9 cellular contexts compared by ENCODE assay signal in the genomic region with DNA sequence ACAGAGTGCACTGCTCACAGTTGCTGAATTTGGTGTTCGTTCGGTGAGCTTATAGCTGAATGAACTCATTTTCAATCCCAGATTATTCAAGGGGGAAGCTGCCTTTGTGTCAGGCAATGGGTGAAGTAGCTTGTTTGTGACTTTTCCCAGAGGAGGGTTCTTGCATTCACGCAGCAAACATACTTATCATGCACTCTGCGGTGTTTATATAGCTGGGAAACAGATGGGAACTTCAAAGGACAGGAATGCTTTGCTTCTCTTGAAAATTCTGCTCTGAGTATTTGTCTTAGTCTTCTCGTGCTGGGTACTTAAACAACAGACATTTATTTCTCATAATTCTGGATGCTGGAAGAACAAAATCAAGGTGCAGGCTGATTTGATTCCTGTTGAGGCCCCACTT.
A peak's percentile ranks its signal among the peaks of the same experiment; 100 is the strongest.
DNase-seq lines count a peak whose midpoint lies in the region; ATAC-seq and TF ChIP-seq lines count a peak whose summit lies in the region.
"Had no signal": no experiment of that assay in that cellular context is flagged by ENCODE, and none has a peak within 500 bp of the region (broad histone marks: within the 10 kb centered on the region; RNA-seq: fewer than 3 reads in every experiment).

No MANE protein-coding gene starts in this region.

- H3K9ac ChIP-seq in iPS-20b (ENCODE audit: low read depth, low read length) = peak overlapping the region; percentile 11; the same call in 1 of the 2 replicates

- H3K4me3 Mint-ChIP-seq in HFFc6 = no peak overlapping the region
- H3K4me3 Mint-ChIP-seq in activated T-helper 17 cell treated with anti-CD3 and anti-CD28 coated beads, Interleukin-2, amount 50 U/mL, for 72 hours = peak overlapping the region; percentile 85

- no peaks in the 10 kb centered on the region for H3K36me3 ChIP-seq in iPS-20b (ENCODE audit: insufficient read depth, low read depth, low read length)
- no peaks in the 10 kb centered on the region for H3K36me3 ChIP-seq in BE2C

- H3K36me3 Mint-ChIP-seq in HFFc6 (ENCODE audit: low read depth) = no peaks in the 10 kb centered on the region
- H3K36me3 Mint-ChIP-seq in activated T-helper 17 cell treated with anti-CD3 and anti-CD28 coated beads, Interleukin-2, amount 50 U/mL, for 72 hours (ENCODE audit: low read depth) = no peaks in the 10 kb centered on the region

- H3K27me3 ChIP-seq in iPS-20b (ENCODE audit: insufficient read depth, low read length) (peaks cover 25% of the 10 kb centered on the region; the same call in 1 of the 2 replicates), BE2C (no peaks in the 10 kb centered on the region)

- H3K9me3 ChIP-seq in iPS-20b (ENCODE audit: insufficient read depth, low read depth, low read length) (no peaks in the 10 kb centered on the region), BE2C (no peaks in the 10 kb centered on the region)

- ATAC-seq in activated T-helper 17 cell treated with anti-CD3 and anti-CD28 coated beads, Interleukin-2, amount 50 U/mL, for 72 hours (replicated peaks) = no peak
- ATAC-seq in HG03139 (IDR thresholded peaks at IDR 0.05; ENCODE audit: unreplicated experiment) = no peak
- ATAC-seq in GM18519 (IDR thresholded peaks at IDR 0.05; ENCODE audit: low FRiP score, unreplicated experiment) = no peak

- TF ChIP-seq CTCF in HFFc6 (IDR thresholded peaks at IDR 0.05) = no peak
- no peak for TF ChIP-seq CTCF in BE2C (IDR thresholded peaks at IDR 0.05; ENCODE audit: low read depth, low read length)

- peak overlapping the region; percentile 59; the same call in 1 of the 2 replicates for H3K4me3 ChIP-seq in iPS-20b (ENCODE audit: low read length)
- no peak overlapping the region for H3K4me3 ChIP-seq in BE2C (ENCODE audit: low read depth, low read length)

- peaks cover 42% of the 10 kb centered on the region for H3K4me1 Mint-ChIP-seq in HFFc6 (ENCODE audit: low read depth)
- peaks cover 17% of the 10 kb centered on the region for H3K4me1 Mint-ChIP-seq in activated T-helper 17 cell treated with anti-CD3 and anti-CD28 coated beads, Interleukin-2, amount 50 U/mL, for 72 hours

- H3K27ac Mint-ChIP-seq in HFFc6 = peak overlapping the region; percentile 73; the same call in 1 of the 2 replicates
- no peak overlapping the region for H3K27ac Mint-ChIP-seq in activated T-helper 17 cell treated with anti-CD3 and anti-CD28 coated beads, Interleukin-2, amount 50 U/mL, for 72 hours

- no peaks in the 10 kb centered on the region for H3K9me3 Mint-ChIP-seq in HFFc6
- no peaks in the 10 kb centered on the region for H3K9me3 Mint-ChIP-seq in activated T-helper 17 cell treated with anti-CD3 and anti-CD28 coated beads, Interleukin-2, amount 50 U/mL, for 72 hours

- DNase-seq in HFFc6 (no peak), smooth muscle cell of the brain vasculature (ENCODE audit: low read depth, low spot score) (peak; percentile 69), SK-N-DZ (ENCODE audit: low spot score) (no peak), BE2C (no peak)
- DNase-seq: T-helper 9 cell had no signal

- H3K27me3 Mint-ChIP-seq in HFFc6 (ENCODE audit: insufficient read depth) = no peaks in the 10 kb centered on the region; the same call in 1 of the 2 replicates
- peaks cover 18% of the 10 kb centered on the region for H3K27me3 Mint-ChIP-seq in activated T-helper 17 cell treated with anti-CD3 and anti-CD28 coated beads, Interleukin-2, amount 50 U/mL, for 72 hours

- H3K4me1 ChIP-seq in iPS-20b (ENCODE audit: insufficient read depth, low read length) (peaks cover 25% of the 10 kb centered on the region; the same call in 1 of the 2 replicates), BE2C (peaks cover 27% of the 10 kb centered on the region)

- no peak overlapping the region for H3K27ac ChIP-seq in iPS-20b (ENCODE audit: low read length)
